In the genomic region with DNA sequence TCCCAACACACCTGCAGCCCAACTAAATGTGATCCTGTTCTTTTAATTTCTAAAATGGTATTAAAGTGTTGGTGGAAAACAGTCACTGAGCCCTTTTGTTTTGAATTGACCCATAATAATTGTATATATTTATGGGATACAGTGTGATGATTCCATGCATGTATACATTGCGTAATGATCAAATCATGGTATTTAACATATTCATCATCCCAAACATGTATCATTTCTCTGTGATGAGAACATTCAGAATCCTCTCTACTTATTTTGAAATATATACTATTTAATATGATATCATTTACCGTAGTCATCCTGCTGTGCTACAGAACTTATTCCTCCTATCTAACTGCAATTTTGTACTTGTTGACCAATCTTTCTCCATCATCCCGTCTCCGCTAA, we compare ENCODE assay signal across 36 cellular contexts.
"Had no signal": no experiment of that assay in that cellular context is flagged by ENCODE, and none has a peak within 500 bp of the region (broad histone marks: within the 10 kb centered on the region; RNA-seq: fewer than 3 reads in every experiment).

No MANE protein-coding gene starts in this region.

- ATAC-seq: activated CD8-positive, alpha-beta memory T cell treated with anti-CD3 and anti-CD28 coated beads, Interleukin-2, amount 10 ng/mL, durations not matched to agents 7 days and 5 days; activated CD8-positive, alpha-beta T cell treated with anti-CD3 and anti-CD28 coated beads for 36 hours; activated naive CD8-positive, alpha-beta T cell treated with anti-CD3 and anti-CD28 coated beads, Interleukin-2, amount 50 U/mL, for 24 hours had no signal

- H3K27ac ChIP-seq: ascending aorta, cardiac muscle cell, VCaP had no signal

- H3K4me1 Mint-ChIP-seq: activated B cell treated with CpG ODN at 0.5 μM for 24 hours; activated CD4-positive, alpha-beta T cell treated with anti-CD3 and anti-CD28 coated beads, Interleukin-2, amount 10 ng/mL, durations not matched to agents 24 days and 14 days; activated CD8-positive, alpha-beta memory T cell treated with anti-CD3 and anti-CD28 coated beads, Interleukin-2, amount 10 ng/mL, durations not matched to agents 7 days and 5 days; activated naive CD4-positive, alpha-beta T cell treated with anti-CD3 and anti-CD28 coated beads, Interleukin-2, amount 10 ng/mL, durations not matched to agents 7 days and 5 days; activated naive CD4-positive, alpha-beta T cell treated with anti-CD3 and anti-CD28 coated beads, Interleukin-2, amount 50 U/mL, for 24 hours; activated naive CD8-positive, alpha-beta T cell treated with anti-CD3 and anti-CD28 coated beads, Interleukin-2, amount 10 ng/mL, durations not matched to agents 7 days and 5 days; activated naive CD8-positive, alpha-beta T cell treated with anti-CD3 and anti-CD28 coated beads, Interleukin-2, amount 50 U/mL, for 24 hours; brain; central memory CD8-positive, alpha-beta T cell had no signal

- FAIRE-seq: bronchial epithelial cell, TTC549 had no signal

- H3K36me3 Mint-ChIP-seq: activated CD4-positive, alpha-beta memory T cell treated with anti-CD3 and anti-CD28 coated beads for 36 hours; activated CD8-positive, alpha-beta memory T cell treated with anti-CD3 and anti-CD28 coated beads, Interleukin-2, amount 10 ng/mL, durations not matched to agents 7 days and 5 days; activated naive CD4-positive, alpha-beta T cell treated with anti-CD3 and anti-CD28 coated beads, Interleukin-2, amount 10 ng/mL, durations not matched to agents 7 days and 5 days; activated naive CD4-positive, alpha-beta T cell treated with anti-CD3 and anti-CD28 coated beads, Interleukin-2, amount 50 U/mL, for 24 hours; activated naive CD8-positive, alpha-beta T cell; activated naive CD8-positive, alpha-beta T cell treated with anti-CD3 and anti-CD28 coated beads, Interleukin-2, amount 10 ng/mL, durations not matched to agents 7 days and 5 days; brain had no signal

- H3K4me3 ChIP-seq: ascending aorta, cardiac muscle cell had no signal

- H3K9me3 ChIP-seq: ascending aorta had no signal

- H3K4me3 Mint-ChIP-seq: activated B cell treated with CpG ODN at 0.5 μM for 24 hours; activated CD4-positive, alpha-beta memory T cell treated with anti-CD3 and anti-CD28 coated beads for 36 hours; activated CD4-positive, alpha-beta T cell treated with anti-CD3 and anti-CD28 coated beads, Interleukin-2, amount 10 ng/mL, durations not matched to agents 24 days and 14 days; activated CD8-positive, alpha-beta memory T cell treated with anti-CD3 and anti-CD28 coated beads, Interleukin-2, amount 10 ng/mL, durations not matched to agents 7 days and 5 days; activated CD8-positive, alpha-beta T cell treated with anti-CD3 and anti-CD28 coated beads for 36 hours; activated naive CD4-positive, alpha-beta T cell treated with anti-CD3 and anti-CD28 coated beads, Interleukin-2, amount 10 ng/mL, durations not matched to agents 7 days and 5 days; activated naive CD4-positive, alpha-beta T cell treated with anti-CD3 and anti-CD28 coated beads, Interleukin-2, amount 50 U/mL, for 24 hours; activated naive CD8-positive, alpha-beta T cell; activated naive CD8-positive, alpha-beta T cell treated with anti-CD3 and anti-CD28 coated beads, Interleukin-2, amount 10 ng/mL, durations not matched to agents 7 days and 5 days; activated naive CD8-positive, alpha-beta T cell treated with anti-CD3 and anti-CD28 coated beads, Interleukin-2, amount 50 U/mL, for 24 hours; activated T-cell treated with anti-CD3 and anti-CD28 coated beads, Interleukin-2, amount 50 U/mL, for 24 hours; brain; central memory CD8-positive, alpha-beta T cell; T-helper 2 cell treated with Interferon-gamma antibody and Interleukin-4, amounts not matched to agents 5 μg/mL and 100 μg/mL, for 36 hours had no signal

- H3K9me3 Mint-ChIP-seq: activated B cell treated with CpG ODN at 0.5 μM for 24 hours; activated CD4-positive, alpha-beta memory T cell treated with anti-CD3 and anti-CD28 coated beads for 36 hours; activated CD4-positive, alpha-beta T cell treated with anti-CD3 and anti-CD28 coated beads, Interleukin-2, amount 10 ng/mL, durations not matched to agents 24 days and 14 days; activated CD8-positive, alpha-beta T cell treated with anti-CD3 and anti-CD28 coated beads for 36 hours; activated naive CD4-positive, alpha-beta T cell treated with anti-CD3 and anti-CD28 coated beads, Interleukin-2, amount 10 ng/mL, durations not matched to agents 7 days and 5 days; activated naive CD4-positive, alpha-beta T cell treated with anti-CD3 and anti-CD28 coated beads, Interleukin-2, amount 50 U/mL, for 24 hours; activated naive CD8-positive, alpha-beta T cell treated with anti-CD3 and anti-CD28 coated beads, Interleukin-2, amount 10 ng/mL, durations not matched to agents 7 days and 5 days; activated naive CD8-positive, alpha-beta T cell treated with anti-CD3 and anti-CD28 coated beads, Interleukin-2, amount 50 U/mL, for 24 hours; activated T-cell treated with anti-CD3 and anti-CD28 coated beads, Interleukin-2, amount 50 U/mL, for 24 hours; activated T-helper 2 cell treated with anti-CD3 and anti-CD28 coated beads, Interferon-gamma antibody, Interleukin-2, Interleukin-4, amounts not matched to agents 10 μg/mL and 5 μg/mL and 100 μg/mL, durations not matched to agents 14 hours and 24 hours and 36 hours; brain; central memory CD8-positive, alpha-beta T cell; T-helper 2 cell treated with Interferon-gamma antibody and Interleukin-4, amounts not matched to agents 5 μg/mL and 100 μg/mL, for 36 hours had no signal

- H3K36me3 ChIP-seq: ascending aorta, cardiac muscle cell had no signal

- H3K27me3 ChIP-seq: ascending aorta, cardiac muscle cell had no signal

- H3K27ac Mint-ChIP-seq: activated B cell treated with CpG ODN at 0.5 μM for 24 hours; activated CD4-positive, alpha-beta memory T cell treated with anti-CD3 and anti-CD28 coated beads for 36 hours; activated CD4-positive, alpha-beta T cell treated with anti-CD3 and anti-CD28 coated beads, Interleukin-2, amount 10 ng/mL, durations not matched to agents 24 days and 14 days; activated CD8-positive, alpha-beta memory T cell treated with anti-CD3 and anti-CD28 coated beads, Interleukin-2, amount 10 ng/mL, durations not matched to agents 7 days and 5 days; activated CD8-positive, alpha-beta T cell treated with anti-CD3 and anti-CD28 coated beads for 36 hours; activated naive CD4-positive, alpha-beta T cell treated with anti-CD3 and anti-CD28 coated beads, Interleukin-2, amount 10 ng/mL, durations not matched to agents 7 days and 5 days; activated naive CD4-positive, alpha-beta T cell treated with anti-CD3 and anti-CD28 coated beads, Interleukin-2, amount 50 U/mL, for 24 hours; activated naive CD8-positive, alpha-beta T cell; activated naive CD8-positive, alpha-beta T cell treated with anti-CD3 and anti-CD28 coated beads, Interleukin-2, amount 10 ng/mL, durations not matched to agents 7 days and 5 days; activated naive CD8-positive, alpha-beta T cell treated with anti-CD3 and anti-CD28 coated beads, Interleukin-2, amount 50 U/mL, for 24 hours; activated T-cell treated with anti-CD3 and anti-CD28 coated beads, Interleukin-2, amount 50 U/mL, for 24 hours; activated T-helper 2 cell treated with anti-CD3 and anti-CD28 coated beads, Interferon-gamma antibody, Interleukin-2, Interleukin-4, amounts not matched to agents 10 μg/mL and 5 μg/mL and 100 μg/mL, durations not matched to agents 14 hours and 24 hours and 36 hours; brain; T-helper 2 cell treated with Interferon-gamma antibody and Interleukin-4, amounts not matched to agents 5 μg/mL and 100 μg/mL, for 36 hours had no signal

- DNase-seq: activated B cell treated with CpG ODN at 0.5 μM for 24 hours; activated CD4-positive, alpha-beta memory T cell treated with anti-CD3 and anti-CD28 coated beads for 36 hours; activated CD4-positive, alpha-beta T cell treated with anti-CD3 and anti-CD28 coated beads for 4 hours; activated CD4-positive, alpha-beta T cell treated with anti-CD3 and anti-CD28 coated beads, Interleukin-2, amount 10 ng/mL, durations not matched to agents 24 days and 14 days; activated CD4-positive, alpha-beta T cell treated with anti-CD3 and anti-CD28 coated beads, Interleukin-2, amount 50 U/mL, for 1 hour; activated CD4-positive, alpha-beta T cell treated with anti-CD3 and anti-CD28 coated beads, Interleukin-2, amount 50 U/mL, for 4 hours; activated CD4-positive, CD25-positive, alpha-beta regulatory T cell treated with anti-CD3 and anti-CD28 coated beads, Interleukin-2, amount 50 U/mL, for 72 hours; activated CD8-positive, alpha-beta memory T cell treated with anti-CD3 and anti-CD28 coated beads for 24 hours; activated CD8-positive, alpha-beta memory T cell treated with anti-CD3 and anti-CD28 coated beads, Interleukin-2, amount 10 ng/mL, durations not matched to agents 7 days and 5 days; activated CD8-positive, alpha-beta memory T cell treated with anti-CD3 and anti-CD28 coated beads, Interleukin-2, amount 50 U/mL, for 48 hours; activated CD8-positive, alpha-beta T cell treated with anti-CD3 and anti-CD28 coated beads for 36 hours; activated effector memory CD4-positive, alpha-beta T cell treated with Interleukin-2 at 50 U/mL for 16 hours; activated gamma-delta T cell; activated naive CD4-positive, alpha-beta T cell treated with anti-CD3 and anti-CD28 coated beads, Interleukin-2, amount 10 ng/mL, durations not matched to agents 7 days and 5 days; activated naive CD4-positive, alpha-beta T cell treated with Interleukin-2 at 50 U/mL for 16 hours; activated naive CD8-positive, alpha-beta T cell treated with anti-CD3 and anti-CD28 coated beads, Interleukin-2, amount 10 ng/mL, durations not matched to agents 7 days and 5 days; activated naive CD8-positive, alpha-beta T cell treated with anti-CD3 and anti-CD28 coated beads, Interleukin-2, amount 50 U/mL, for 24 hours; activated T-cell treated with anti-CD3 and anti-CD28 coated beads, Interleukin-2, amount 50 U/mL, for 24 hours; activated T-cell treated with anti-CD3 and anti-CD28 coated beads, Interleukin-2, amount 50 U/mL, for 48 hours; amygdala; anterior cingulate cortex; caudate nucleus; cerebellar nuclear complex; T-helper 2 cell; T-helper 9 cell had no signal
